ENCODE assay signal across 18 cellular contexts in the genomic region with DNA sequence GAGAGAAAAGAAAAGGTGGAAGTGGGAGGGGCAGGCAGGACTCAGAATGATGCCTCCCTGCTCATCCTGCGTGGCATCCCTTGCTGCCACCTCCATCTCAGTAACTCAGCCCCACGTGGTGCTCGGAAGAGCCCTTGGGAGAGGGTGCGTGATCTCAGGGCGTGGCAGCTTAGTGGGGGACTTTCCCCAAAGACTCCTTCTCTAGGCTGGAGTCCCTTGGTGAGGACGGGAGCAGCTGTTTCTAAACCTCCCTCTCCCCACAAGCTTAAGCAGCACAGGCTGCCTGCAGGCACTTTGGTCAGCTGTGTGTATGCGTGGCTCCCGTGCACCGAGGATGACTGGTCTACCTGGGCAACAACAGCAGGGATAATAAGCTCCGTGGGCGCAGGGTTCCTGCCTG. TPM values are rescaled to one million over a fixed set of nuclear protein-coding genes. Genes with fewer than 3 reads are reported as not detected.
DNase-seq lines count a peak whose midpoint lies in the region; ATAC-seq and TF ChIP-seq lines count a peak whose summit lies in the region.
"Had no signal": no experiment of that assay in that cellular context is flagged by ENCODE, and none has a peak within 500 bp of the region (broad histone marks: within the 10 kb centered on the region; RNA-seq: fewer than 3 reads in every experiment).

No MANE protein-coding gene starts in this region.

- peak overlapping the region; percentile 89 for H3K27ac ChIP-seq in RWPE2 (ENCODE audit: poor library complexity, severe bottlenecking)
- H3K27ac ChIP-seq: gastroesophageal sphincter had no signal

- intact Hi-C loops in activated CD4-positive, alpha-beta T cell treated with anti-CD3 and anti-CD28 coated beads, Interleukin-2, amount 10 ng/mL, durations not matched to agents 24 days and 14 days (cut with micrococcal nuclease) = no loop called here
- intact Hi-C loops in lower leg skin (cut with DNase I; ENCODE audit: low total_unique reads) = no loop called here

- 35 to 36% methylated on average over 11 of the region's 11 CpGs for WGBS in lower leg skin, 2 donors

- no peak overlapping the region for H3K4me3 Mint-ChIP-seq in memory B cell
- no peak overlapping the region for H3K4me3 Mint-ChIP-seq in activated CD4-positive, alpha-beta T cell treated with anti-CD3 and anti-CD28 coated beads, Interleukin-2, amount 10 ng/mL, durations not matched to agents 24 days and 14 days
- H3K4me3 Mint-ChIP-seq: activated naive CD4-positive, alpha-beta T cell treated with anti-CD3 and anti-CD28 coated beads, Interleukin-2, amount 50 U/mL, for 24 hours; stimulated activated naive CD8-positive, alpha-beta T cell treated with anti-CD3 and anti-CD28 coated beads, Interleukin-15, Interleukin-2, amounts not matched to agents 100 ng/mL and 50 ng/mL, for 24 hours had no signal

- no peaks in the 10 kb centered on the region for H3K27me3 ChIP-seq in RWPE2 (ENCODE audit: insufficient read depth, poor library complexity, severe bottlenecking)

- peaks cover 39% of the 10 kb centered on the region for H3K4me1 ChIP-seq in RWPE2 (ENCODE audit: insufficient read depth, poor library complexity, severe bottlenecking)
- H3K4me1 ChIP-seq: gastroesophageal sphincter had no signal

- no peak overlapping the region for H3K27ac Mint-ChIP-seq in memory B cell
- H3K27ac Mint-ChIP-seq in activated CD4-positive, alpha-beta T cell treated with anti-CD3 and anti-CD28 coated beads, Interleukin-2, amount 10 ng/mL, durations not matched to agents 24 days and 14 days = no peak overlapping the region
- H3K27ac Mint-ChIP-seq: activated naive CD4-positive, alpha-beta T cell treated with anti-CD3 and anti-CD28 coated beads, Interleukin-2, amount 50 U/mL, for 24 hours had no signal

- no peaks in the 10 kb centered on the region for H3K36me3 ChIP-seq in RWPE2 (ENCODE audit: low read depth)
- H3K36me3 ChIP-seq: gastroesophageal sphincter had no signal

- TF ChIP-seq CTCF in AG10803 (conservative IDR thresholded peaks at IDR 0.05; ENCODE audit: low read length) (no peak), RWPE2 (IDR thresholded peaks at IDR 0.05; ENCODE audit: poor library complexity, severe bottlenecking) (no peak), lower leg skin (IDR thresholded peaks at IDR 0.05) (no peak)

- peaks cover 16% of the 10 kb centered on the region for H3K27me3 Mint-ChIP-seq in memory B cell
- H3K27me3 Mint-ChIP-seq in activated CD4-positive, alpha-beta T cell treated with anti-CD3 and anti-CD28 coated beads, Interleukin-2, amount 10 ng/mL, durations not matched to agents 24 days and 14 days = peaks cover 17% of the 10 kb centered on the region

- H3K4me3 ChIP-seq in AG10803 (ENCODE audit: low read length) (no peak overlapping the region), RWPE2 (ENCODE audit: severe bottlenecking) (no peak overlapping the region), lower leg skin (ENCODE audit: low read depth, poor library complexity, severe bottlenecking) (no peak overlapping the region)
- H3K4me3 ChIP-seq: gastroesophageal sphincter had no signal

- H3K4me1 Mint-ChIP-seq in memory B cell = peaks cover 10% of the 10 kb centered on the region
- H3K4me1 Mint-ChIP-seq in activated CD4-positive, alpha-beta T cell treated with anti-CD3 and anti-CD28 coated beads, Interleukin-2, amount 10 ng/mL, durations not matched to agents 24 days and 14 days = no peaks in the 10 kb centered on the region
- H3K4me1 Mint-ChIP-seq: activated naive CD4-positive, alpha-beta T cell treated with anti-CD3 and anti-CD28 coated beads, Interleukin-2, amount 50 U/mL, for 24 hours had no signal

- H3K36me3 Mint-ChIP-seq in memory B cell = no peaks in the 10 kb centered on the region
- H3K36me3 Mint-ChIP-seq in activated CD4-positive, alpha-beta T cell treated with anti-CD3 and anti-CD28 coated beads, Interleukin-2, amount 10 ng/mL, durations not matched to agents 24 days and 14 days (ENCODE audit: low read depth) = no peaks in the 10 kb centered on the region
- H3K36me3 Mint-ChIP-seq: activated naive CD4-positive, alpha-beta T cell treated with anti-CD3 and anti-CD28 coated beads, Interleukin-2, amount 50 U/mL, for 24 hours had no signal

- DNase-seq in AG10803 (ENCODE audit: low read depth) (peak; percentile 51), RWPE2 (ENCODE audit: low spot score) (no peak), memory B cell (ENCODE audit: low spot score in 2 of 2) (no peak), NCI-H345 (lab: John Stamatoyannopoulos, UW) (no peak), lower leg skin (ENCODE audit: low spot score in 2 of 2) (no peak)
- DNase-seq in activated CD8-positive, alpha-beta memory T cell treated with anti-CD3 and anti-CD28 coated beads for 24 hours = no peak
- DNase-seq in activated CD4-positive, alpha-beta T cell treated with anti-CD3 and anti-CD28 coated beads, Interleukin-2, amount 10 ng/mL, durations not matched to agents 24 days and 14 days = no peak
- DNase-seq: AML-193, DND-41, mesendoderm, NCI-H1048, T-helper 1 cell had no signal

- peak; percentile 48 for ATAC-seq in GM19463 (IDR thresholded peaks at IDR 0.05; ENCODE audit: unreplicated experiment)
- ATAC-seq in RWPE2 (ENCODE audit: low read depth) = no peak
- peak; percentile 42 for ATAC-seq in memory B cell (ENCODE audit: low read depth)
- ATAC-seq: activated CD4-positive, CD25-positive, alpha-beta regulatory T cell treated with anti-CD3 and anti-CD28 coated beads, Interleukin-2, amount 50 U/mL, for 24 hours had no signal

- no peaks in the 10 kb centered on the region for H3K9me3 Mint-ChIP-seq in memory B cell
- H3K9me3 Mint-ChIP-seq in activated CD4-positive, alpha-beta T cell treated with anti-CD3 and anti-CD28 coated beads, Interleukin-2, amount 10 ng/mL, durations not matched to agents 24 days and 14 days = no peaks in the 10 kb centered on the region
- H3K9me3 Mint-ChIP-seq: activated naive CD4-positive, alpha-beta T cell treated with anti-CD3 and anti-CD28 coated beads, Interleukin-2, amount 50 U/mL, for 24 hours; stimulated activated naive CD8-positive, alpha-beta T cell treated with anti-CD3 and anti-CD28 coated beads, Interleukin-15, Interleukin-2, amounts not matched to agents 100 ng/mL and 50 ng/mL, for 24 hours had no signal

- no peaks in the 10 kb centered on the region for H3K9me3 ChIP-seq in RWPE2 (ENCODE audit: severe bottlenecking)
- H3K9me3 ChIP-seq: gastroesophageal sphincter had no signal

- TF ChIP-seq POLR2A in lower leg skin (IDR thresholded peaks at IDR 0.05) = no peak

RNA-seq across cellular contexts. Expression of a gene that starts 7.4 kb away (rescaled TPM):
- 0.80 and 0.89 TPM in 2 replicates for total RNA-seq in activated CD4-positive, alpha-beta T cell treated with anti-CD3 and anti-CD28 coated beads, Interleukin-2, amount 10 ng/mL, durations not matched to agents 24 days and 14 days
- total RNA-seq in lower leg skin = 10 to 100 TPM; 14.9 to 67.3 (median 21.6) TPM

RNA-seq across cellular contexts. Expression of a gene that starts 45.9 kb away (rescaled TPM):
- 0.24 TPM in 1 of 2 replicates, not detected in the other for total RNA-seq in activated CD4-positive, alpha-beta T cell treated with anti-CD3 and anti-CD28 coated beads, Interleukin-2, amount 10 ng/mL, durations not matched to agents 24 days and 14 days
- 1 to 10 TPM in 1 of 4 donors, under 1 TPM in 1, not detected in 2; 0.45 to 1.1 TPM for total RNA-seq in lower leg skin
- total RNA-seq: gastroesophageal sphincter, OCI-LY7 had no signal
